8 cellular contexts compared by ENCODE assay signal in the genomic region with DNA sequence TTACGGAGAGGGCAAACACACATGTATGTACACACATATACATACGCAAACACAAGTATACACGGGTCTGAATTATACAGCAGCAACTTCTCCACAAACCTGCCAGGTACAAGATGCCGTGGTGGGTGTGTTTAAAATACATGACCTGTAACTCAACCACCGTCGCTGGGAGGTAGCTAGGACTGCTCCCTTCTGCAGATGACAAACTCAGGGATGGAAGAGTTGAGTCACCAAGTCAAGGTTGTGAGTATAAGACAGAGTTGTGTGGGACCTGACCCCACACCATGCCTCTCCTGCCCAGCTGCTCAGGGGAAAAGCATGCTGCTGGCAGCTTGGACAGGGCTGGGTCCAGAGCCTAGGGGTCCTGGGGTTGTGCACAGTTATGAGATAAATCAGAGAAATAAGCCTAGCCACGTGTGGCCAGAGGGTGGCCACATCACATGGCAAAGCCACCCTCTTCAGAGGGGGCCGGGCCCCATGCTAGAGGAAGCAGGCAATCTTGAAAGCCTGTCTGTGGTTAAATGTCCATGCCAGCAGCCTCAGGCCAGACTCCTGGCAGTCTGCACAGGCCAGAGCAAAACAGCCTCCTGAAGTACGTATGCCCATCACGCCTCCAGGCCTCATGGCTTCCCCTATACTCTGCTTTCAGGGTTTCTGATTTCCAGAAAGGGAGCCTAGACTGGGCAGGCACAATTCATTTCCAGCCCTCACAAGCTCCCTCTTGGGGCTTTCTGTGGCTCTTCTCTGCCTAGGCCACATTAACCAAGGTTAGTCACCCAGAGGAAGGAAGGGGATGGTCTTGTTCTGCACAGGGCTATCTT.
DNase-seq lines count a peak whose midpoint lies in the region; ATAC-seq lines count a peak whose summit lies in the region.

No MANE protein-coding gene starts in this region.

- no peak overlapping the region for H3K4me3 ChIP-seq in CD4-positive, CD25-positive, alpha-beta regulatory T cell (ENCODE audit: low read depth, low read length)
- no peak overlapping the region for H3K4me3 ChIP-seq in naive thymus-derived CD4-positive, alpha-beta T cell (ENCODE audit: low read length)
- H3K4me3 ChIP-seq in neuronal stem cell (ENCODE audit: low read length in 2 of 2): no peak overlapping the region

- H2BK12ac ChIP-seq in neuronal stem cell (ENCODE audit: low read length): no peak overlapping the region

- no peak overlapping the region for H3K4me2 ChIP-seq in neuronal stem cell (ENCODE audit: insufficient read depth, low read length, poor library complexity, severe bottlenecking)

- H3K27me3 Mint-ChIP-seq in CD4-positive, CD25-positive, alpha-beta regulatory T cell: no peaks in the 10 kb centered on the region
- H3K27me3 Mint-ChIP-seq in activated naive CD8-positive, alpha-beta T cell treated with anti-CD3 and anti-CD28 coated beads, Interleukin-2, amount 50 U/mL, for 24 hours: no peaks in the 10 kb centered on the region
- no peaks in the 10 kb centered on the region for H3K27me3 Mint-ChIP-seq in naive thymus-derived CD4-positive, alpha-beta T cell

- H3K36me3 Mint-ChIP-seq in CD4-positive, CD25-positive, alpha-beta regulatory T cell: peaks cover 10% of the 10 kb centered on the region
- H3K36me3 Mint-ChIP-seq in activated naive CD8-positive, alpha-beta T cell treated with anti-CD3 and anti-CD28 coated beads, Interleukin-2, amount 50 U/mL, for 24 hours (ENCODE audit: low read depth): peaks cover 2% of the 10 kb centered on the region
- H3K36me3 Mint-ChIP-seq in naive thymus-derived CD4-positive, alpha-beta T cell: peaks cover 0 to 4% (median 0%) of the 10 kb centered on the region in 5 donors

- H3K18ac ChIP-seq in neuronal stem cell (ENCODE audit: low read length): no peak overlapping the region

- no peak overlapping the region for H3K4me3 Mint-ChIP-seq in CD4-positive, CD25-positive, alpha-beta regulatory T cell
- H3K4me3 Mint-ChIP-seq in activated naive CD8-positive, alpha-beta T cell treated with anti-CD3 and anti-CD28 coated beads, Interleukin-2, amount 50 U/mL, for 24 hours: peak overlapping the region; percentile 62
- peak overlapping the region in 1 of 10 donors; percentile 35 for H3K4me3 Mint-ChIP-seq in naive thymus-derived CD4-positive, alpha-beta T cell

- H3K27me3 ChIP-seq in CD4-positive, CD25-positive, alpha-beta regulatory T cell (ENCODE audit: control insufficient read depth, insufficient read depth, low read length): no peaks in the 10 kb centered on the region
- H3K27me3 ChIP-seq in naive thymus-derived CD4-positive, alpha-beta T cell (ENCODE audit: control insufficient read depth in 2 of 2, insufficient read depth in 2 of 2, low read length in 2 of 2): no peaks in the 10 kb centered on the region
- H3K27me3 ChIP-seq in neuronal stem cell (ENCODE audit: control insufficient read depth in 3 of 3, insufficient read depth in 3 of 3, low read depth in 1 of 3, low read length in 3 of 3): no peaks in the 10 kb centered on the region

- no peak overlapping the region for H3K27ac ChIP-seq in CD4-positive, CD25-positive, alpha-beta regulatory T cell (ENCODE audit: insufficient read depth, low read length, poor library complexity, severe bottlenecking)
- no peak overlapping the region for H3K27ac ChIP-seq in naive thymus-derived CD4-positive, alpha-beta T cell (ENCODE audit: low read depth, low read length)
- H3K27ac ChIP-seq in neuronal stem cell (replicated peaks; ENCODE audit: low read length): no peak overlapping the region

- peaks cover 24% of the 10 kb centered on the region for H3K4me1 ChIP-seq in CD4-positive, CD25-positive, alpha-beta regulatory T cell (ENCODE audit: control insufficient read depth, insufficient read depth, low read length, poor library complexity, severe bottlenecking)
- peaks cover 19 to 29% of the 10 kb centered on the region in 2 donors for H3K4me1 ChIP-seq in naive thymus-derived CD4-positive, alpha-beta T cell (ENCODE audit: control insufficient read depth in 2 of 2, insufficient read depth in 2 of 2, low read length in 2 of 2)
- peaks cover 17 to 23% of the 10 kb centered on the region in 2 donors for H3K4me1 ChIP-seq in neuronal stem cell (ENCODE audit: control insufficient read depth in 2 of 2, insufficient read depth in 1 of 2, low read depth in 1 of 2, low read length in 2 of 2)

- H2AFZ ChIP-seq in neuronal stem cell (ENCODE audit: low read length): no peak overlapping the region

- no CpG with 5 or more reads among the region's 10 CpGs for WGBS in neuronal stem cell (ENCODE audit: extremely low coverage in 2 of 2, insufficient read length in 2 of 2, insufficient replicate concordance in 1 of 2), 2 donors

- ATAC-seq in CD4-positive, CD25-positive, alpha-beta regulatory T cell (ENCODE audit: low read depth in 2 of 2): peak; percentile 72 to 77
- ATAC-seq in GM19463 (IDR thresholded peaks at IDR 0.05; ENCODE audit: unreplicated experiment): peak; percentile 62
- peak; percentile 91 for ATAC-seq in activated naive CD8-positive, alpha-beta T cell treated with anti-CD3 and anti-CD28 coated beads, Interleukin-2, amount 50 U/mL, for 24 hours
- peak; percentile 60 for ATAC-seq in naive thymus-derived CD4-positive, alpha-beta T cell

- CTCF ChIA-PET in naive thymus-derived CD4-positive, alpha-beta T cell (lab: Charles Lee): no interaction called here

- H3K14ac ChIP-seq in neuronal stem cell (ENCODE audit: low read length): no peak overlapping the region

- H3K36me3 ChIP-seq in CD4-positive, CD25-positive, alpha-beta regulatory T cell (ENCODE audit: control insufficient read depth, insufficient read depth, low read length): peaks cover 4% of the 10 kb centered on the region
- H3K36me3 ChIP-seq in naive thymus-derived CD4-positive, alpha-beta T cell (ENCODE audit: control insufficient read depth in 2 of 3, insufficient read depth in 3 of 3, low read length in 3 of 3): peaks cover 0 to 21% (median 0%) of the 10 kb centered on the region in 3 experiments
- no peaks in the 10 kb centered on the region for H3K36me3 ChIP-seq in neuronal stem cell (replicated peaks in 1 of 2; ENCODE audit: control insufficient read depth in 2 of 2, insufficient read depth in 2 of 2, low read length in 2 of 2)

- H2BK15ac ChIP-seq in neuronal stem cell (ENCODE audit: low read length): no peak overlapping the region

- no peak overlapping the region for H2AK5ac ChIP-seq in neuronal stem cell (ENCODE audit: low read depth, low read length)

- no peak overlapping the region for H2BK5ac ChIP-seq in neuronal stem cell (ENCODE audit: low read length)

- H4K91ac ChIP-seq in neuronal stem cell (ENCODE audit: low read depth, low read length, poor library complexity): no peak overlapping the region

- H2BK120ac ChIP-seq in neuronal stem cell (ENCODE audit: low read depth, low read length): no peak overlapping the region

- DNase-seq in CD4-positive, CD25-positive, alpha-beta regulatory T cell: peak in 1 of 3 donors; percentile 15
- DNase-seq in LHCN-M2 (ENCODE audit: low read depth) (peak; percentile 11), ureter (ENCODE audit: low spot score) (no peak), neuronal stem cell (ENCODE audit: low spot score) (no peak), T-helper 9 cell (no peak)
- peak; percentile 49 for DNase-seq in activated naive CD8-positive, alpha-beta T cell treated with anti-CD3 and anti-CD28 coated beads, Interleukin-2, amount 50 U/mL, for 24 hours
- peak in 1 of 9 donors; percentile 37 for DNase-seq in naive thymus-derived CD4-positive, alpha-beta T cell

- H3K4ac ChIP-seq in neuronal stem cell (ENCODE audit: low read length): no peak overlapping the region

- peak overlapping the region; percentile 32 to 78 (median 49) for H3K27ac Mint-ChIP-seq in CD4-positive, CD25-positive, alpha-beta regulatory T cell
- H3K27ac Mint-ChIP-seq in activated naive CD8-positive, alpha-beta T cell treated with anti-CD3 and anti-CD28 coated beads, Interleukin-2, amount 50 U/mL, for 24 hours: peak overlapping the region; percentile 83
- H3K27ac Mint-ChIP-seq in naive thymus-derived CD4-positive, alpha-beta T cell: peak overlapping the region in 7 of 9 donors; percentile 6 to 75 (median 42)

- intact Hi-C loops in naive thymus-derived CD4-positive, alpha-beta T cell (cut with micrococcal nuclease): no loop called here

- H3K23ac ChIP-seq in neuronal stem cell (ENCODE audit: low read depth, low read length, poor library complexity): no peak overlapping the region

- H3K4me1 Mint-ChIP-seq in CD4-positive, CD25-positive, alpha-beta regulatory T cell: peaks cover 0 to 69% (median 52%) of the 10 kb centered on the region in 4 donors
- H3K4me1 Mint-ChIP-seq in activated naive CD8-positive, alpha-beta T cell treated with anti-CD3 and anti-CD28 coated beads, Interleukin-2, amount 50 U/mL, for 24 hours: peaks cover 47% of the 10 kb centered on the region
- H3K4me1 Mint-ChIP-seq in naive thymus-derived CD4-positive, alpha-beta T cell: peaks cover 35 to 71% (median 58%) of the 10 kb centered on the region in 7 donors

- POLR2A ChIA-PET in naive thymus-derived CD4-positive, alpha-beta T cell (lab: Charles Lee): interaction anchor here (2.6 kb wide), 1 partner anchor 12 kb away, joined by 13 read pairs; no protein-coding TSS in a partner anchor

- no peaks in the 10 kb centered on the region for H3K9me3 ChIP-seq in CD4-positive, CD25-positive, alpha-beta regulatory T cell (ENCODE audit: control insufficient read depth in 2 of 2, low read length in 2 of 2)
- no peaks in the 10 kb centered on the region for H3K9me3 ChIP-seq in naive thymus-derived CD4-positive, alpha-beta T cell (ENCODE audit: control insufficient read depth in 2 of 3, low read length in 3 of 3)
- no peaks in the 10 kb centered on the region for H3K9me3 ChIP-seq in neuronal stem cell (replicated peaks in 1 of 2; ENCODE audit: control insufficient read depth in 2 of 2, insufficient read depth in 1 of 2, low read depth in 1 of 2, low read length in 2 of 2)

- H3K9me3 Mint-ChIP-seq in CD4-positive, CD25-positive, alpha-beta regulatory T cell: no peaks in the 10 kb centered on the region
- no peaks in the 10 kb centered on the region for H3K9me3 Mint-ChIP-seq in activated naive CD8-positive, alpha-beta T cell treated with anti-CD3 and anti-CD28 coated beads, Interleukin-2, amount 50 U/mL, for 24 hours
- H3K9me3 Mint-ChIP-seq in naive thymus-derived CD4-positive, alpha-beta T cell: no peaks in the 10 kb centered on the region

- peaks cover 5% of the 10 kb centered on the region for H3K79me1 ChIP-seq in neuronal stem cell (ENCODE audit: low read depth, low read length)

- no peak overlapping the region for H3K9ac ChIP-seq in neuronal stem cell (ENCODE audit: low read depth, low read length, poor library complexity)

- no peak overlapping the region for H4K8ac ChIP-seq in neuronal stem cell (ENCODE audit: low read depth, low read length)

Comparison
In these comparisons a context has a peak if more than half of its experiments do, and no peak if none do; other contexts are left out.
1. DNase-seq: peak in LHCN-M2 (single experiment) and activated naive CD8-positive, alpha-beta T cell treated with anti-CD3 and anti-CD28 coated beads, Interleukin-2, amount 50 U/mL, for 24 hours (single experiment); none in ureter (single experiment), neuronal stem cell (single experiment) and T-helper 9 cell (single experiment).
2. Peak in every context shown above with its lines, with median percentiles within 50 percentile points of each other: ATAC-seq and H3K27ac Mint-ChIP-seq.